Comparison of ENCODE assay signal across 10 cellular contexts in the genomic region with DNA sequence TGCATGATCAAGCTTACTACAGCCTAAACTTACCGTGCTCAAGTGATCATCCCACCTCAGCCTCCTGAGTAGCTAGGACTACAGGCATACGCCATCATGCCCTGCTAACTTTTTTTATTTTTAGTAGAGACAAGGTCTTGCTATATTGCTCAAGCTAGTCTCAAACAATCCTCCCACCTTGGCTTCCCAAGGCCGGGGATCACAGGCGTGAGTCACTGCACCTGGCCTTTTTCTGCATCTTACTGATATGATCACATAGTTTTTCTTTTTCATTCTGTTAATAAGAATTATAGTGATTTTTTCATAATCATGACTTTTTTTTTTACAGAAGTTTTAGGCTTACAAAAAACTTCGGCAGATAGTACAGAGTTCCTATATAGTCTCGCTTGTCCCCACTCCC.
"Had no signal": no experiment of that assay in that cellular context is flagged by ENCODE, and none has a peak within 500 bp of the region (broad histone marks: within the 10 kb centered on the region; RNA-seq: fewer than 3 reads in every experiment).

No MANE protein-coding gene starts in this region.

- H3K4me3 ChIP-seq: GM23248, GM23338, HAP-1 had no signal

- H3K4me2 ChIP-seq: GM23338 had no signal

- H3K4me1 ChIP-seq: HAP-1 had no signal

- FAIRE-seq: H1, H54 had no signal

- H3K4me3 Mint-ChIP-seq: GM23338, H9, HFFc6 had no signal

- H3K9ac ChIP-seq: GM23248 had no signal

- H3K27ac ChIP-seq: GM23248 had no signal

- H2AFZ ChIP-seq: GM23248, GM23338 had no signal

- H3K27ac Mint-ChIP-seq: GM23338, H9, HFFc6 had no signal

- DNase-seq: GM23248, GOT3, H7, H9, HCEC 1CT, HFFc6 had no signal
